8 cellular contexts compared by ENCODE assay signal in the genomic region with DNA sequence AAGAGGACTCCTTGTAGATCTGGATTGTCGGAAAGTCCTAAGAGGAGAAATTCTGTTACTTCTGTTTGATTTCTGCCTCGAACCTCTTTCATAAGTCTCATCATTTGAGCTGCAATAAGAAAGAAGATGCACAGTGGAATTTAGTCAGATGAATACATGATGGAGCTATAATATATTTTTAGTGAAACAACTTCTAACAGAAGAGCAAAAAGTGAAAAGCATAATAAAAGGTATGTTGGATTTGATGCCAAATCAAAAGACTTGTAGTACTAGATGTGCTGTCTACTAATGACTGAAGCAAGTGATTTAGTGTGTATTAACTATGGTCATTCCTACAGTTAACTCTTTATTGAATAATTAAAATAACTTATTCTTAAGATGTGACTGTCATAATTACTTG. TPM values are rescaled to one million over a fixed set of nuclear protein-coding genes. Genes with fewer than 3 reads are reported as not detected.
"Had no signal": no experiment of that assay in that cellular context is flagged by ENCODE, and none has a peak within 500 bp of the region (broad histone marks: within the 10 kb centered on the region; RNA-seq: fewer than 3 reads in every experiment).

A gene (minus strand): TSS at position 101 of the 400 bp plus-strand sequence. CDS start 0 bp downstream, at position 101.

- H3K27me3 Mint-ChIP-seq: IgD-negative memory B cell had no signal

- DNase-seq: IMR-90, KBM-7, KG1 had no signal

- H3K4me3 Mint-ChIP-seq: IgD-negative memory B cell had no signal

- H3K4me1 Mint-ChIP-seq: IgD-negative memory B cell had no signal

- H3K36me3 Mint-ChIP-seq: IgD-negative memory B cell had no signal

- ATAC-seq: HepG2, K562 had no signal

- H3K27ac Mint-ChIP-seq: IgD-negative memory B cell had no signal

RNA-seq across cellular contexts. Expression of the gene that starts here (rescaled TPM):
- total RNA-seq: HepG2, HT-29, HT1080, IMR-90, K562 had no signal
